In the genomic region with DNA sequence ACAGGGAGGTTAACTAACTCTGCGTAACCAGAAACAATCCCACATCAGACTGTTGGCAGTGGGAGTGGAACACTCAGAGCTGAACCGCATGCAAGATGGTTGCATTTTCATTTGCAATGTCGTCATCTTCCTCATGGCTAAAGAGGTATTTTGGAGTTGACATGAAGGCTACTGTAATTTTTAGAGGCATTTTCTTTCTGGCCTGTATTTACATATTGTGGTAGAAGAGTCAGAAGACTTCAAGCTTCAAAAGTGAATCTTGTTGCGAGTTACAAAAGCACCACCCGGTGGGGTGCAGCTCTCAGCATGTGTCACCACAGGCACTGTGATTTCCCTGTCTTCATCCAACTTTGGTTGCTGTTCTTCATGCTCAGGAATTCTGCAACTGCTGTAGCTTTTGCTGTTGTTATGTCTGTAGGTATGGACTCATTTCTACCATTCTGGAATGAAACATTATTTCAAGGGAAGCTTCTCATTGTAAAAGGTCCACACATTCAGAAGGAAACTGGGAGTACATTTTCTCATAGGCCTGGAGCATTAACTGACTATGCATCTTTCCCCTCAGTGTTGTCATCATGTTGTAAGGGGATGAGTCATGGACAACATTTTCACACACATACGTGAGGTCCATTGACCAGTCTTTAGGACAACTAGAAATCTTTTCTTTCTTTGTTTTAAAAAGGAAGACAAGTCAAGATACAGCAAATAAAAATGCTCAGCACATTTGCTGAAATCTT, we compare ENCODE assay signal across 10 cellular contexts. TPM values are rescaled to one million over a fixed set of nuclear protein-coding genes. Genes with fewer than 3 reads are reported as not detected.
A peak's percentile ranks its signal among the peaks of the same experiment; 100 is the strongest.
DNase-seq lines count a peak whose midpoint lies in the region; ATAC-seq and TF ChIP-seq lines count a peak whose summit lies in the region.
"Had no signal": no experiment of that assay in that cellular context is flagged by ENCODE, and none has a peak within 500 bp of the region (broad histone marks: within the 10 kb centered on the region; RNA-seq: fewer than 3 reads in every experiment).

No MANE protein-coding gene starts in this region.

- peak; percentile 91 for DNase-seq in astrocyte of the spinal cord (ENCODE audit: low read depth, low spot score)
- peak; percentile 36 for DNase-seq in renal cortical epithelial cell (ENCODE audit: low read depth)
- DNase-seq in ascending aorta (ENCODE audit: low spot score in 2 of 2), result no peak
- DNase-seq in activated T-helper 1 cell treated with anti-CD3 and anti-CD28 coated beads, Interleukin-12 subunit alpha, Interleukin-12 subunit beta, Interleukin-2, Interleukin-4 antibody, amounts not matched to agents 30 ng/mL and 10 ng/mL and 1 ng/mL, durations not matched to agents 14 hours and 24 hours and 36 hours (ENCODE audit: low spot score), result no peak
- DNase-seq: activated T-cell treated with anti-CD3 and anti-CD28 coated beads, Interleukin-2, amount 50 U/mL, for 72 hours; GF-D8; NCI-H82 had no signal

- H3K4me1 ChIP-seq in ascending aorta, result no peaks in the 10 kb centered on the region

- no peaks in the 10 kb centered on the region for H3K36me3 Mint-ChIP-seq in activated T-helper 1 cell treated with anti-CD3 and anti-CD28 coated beads, Interleukin-12 subunit alpha, Interleukin-12 subunit beta, Interleukin-2, Interleukin-4 antibody, amounts not matched to agents 30 ng/mL and 10 ng/mL and 1 ng/mL, durations not matched to agents 14 hours and 24 hours and 36 hours (ENCODE audit: low read depth)

- no peaks in the 10 kb centered on the region for H3K9me3 ChIP-seq in ascending aorta

- no peak overlapping the region for H3K4me3 ChIP-seq in astrocyte of the spinal cord (ENCODE audit: low read depth, low read length)
- H3K4me3 ChIP-seq in ascending aorta, result no peak overlapping the region

- H3K4me1 Mint-ChIP-seq in activated T-helper 1 cell treated with anti-CD3 and anti-CD28 coated beads, Interleukin-12 subunit alpha, Interleukin-12 subunit beta, Interleukin-2, Interleukin-4 antibody, amounts not matched to agents 30 ng/mL and 10 ng/mL and 1 ng/mL, durations not matched to agents 14 hours and 24 hours and 36 hours (ENCODE audit: low read depth), result no peaks in the 10 kb centered on the region

- H3K27ac Mint-ChIP-seq in activated T-helper 1 cell treated with anti-CD3 and anti-CD28 coated beads, Interleukin-12 subunit alpha, Interleukin-12 subunit beta, Interleukin-2, Interleukin-4 antibody, amounts not matched to agents 30 ng/mL and 10 ng/mL and 1 ng/mL, durations not matched to agents 14 hours and 24 hours and 36 hours, result no peak overlapping the region
- H3K27ac Mint-ChIP-seq: activated T-cell treated with anti-CD3 and anti-CD28 coated beads, Interleukin-2, amount 50 U/mL, for 72 hours had no signal

- intact Hi-C loops in ascending aorta (cut with DNase I), result no loop called here
- intact Hi-C loops in activated T-helper 1 cell treated with anti-CD3 and anti-CD28 coated beads, Interleukin-12 subunit alpha, Interleukin-12 subunit beta, Interleukin-2, Interleukin-4 antibody, amounts not matched to agents 30 ng/mL and 10 ng/mL and 1 ng/mL, durations not matched to agents 14 hours and 24 hours and 36 hours (cut with micrococcal nuclease), result no loop called here

- no peak for TF ChIP-seq CTCF in astrocyte of the spinal cord (IDR thresholded peaks at IDR 0.05; ENCODE audit: low read depth, low read length)
- TF ChIP-seq CTCF in ascending aorta (IDR thresholded peaks at IDR 0.05), result no peak

- H3K27me3 Mint-ChIP-seq in activated T-helper 1 cell treated with anti-CD3 and anti-CD28 coated beads, Interleukin-12 subunit alpha, Interleukin-12 subunit beta, Interleukin-2, Interleukin-4 antibody, amounts not matched to agents 30 ng/mL and 10 ng/mL and 1 ng/mL, durations not matched to agents 14 hours and 24 hours and 36 hours (ENCODE audit: insufficient read depth), result peaks cover 3% of the 10 kb centered on the region

- in situ Hi-C loops in astrocyte of the spinal cord (cut with HindIII; ENCODE audit: low sequenced_read_pairs), result no loop called here

- H3K9me3 Mint-ChIP-seq in activated T-helper 1 cell treated with anti-CD3 and anti-CD28 coated beads, Interleukin-12 subunit alpha, Interleukin-12 subunit beta, Interleukin-2, Interleukin-4 antibody, amounts not matched to agents 30 ng/mL and 10 ng/mL and 1 ng/mL, durations not matched to agents 14 hours and 24 hours and 36 hours, result no peaks in the 10 kb centered on the region

- ATAC-seq in GM19395 (IDR thresholded peaks at IDR 0.05; ENCODE audit: unreplicated experiment), result peak; percentile 54
- ATAC-seq in HG03565 (IDR thresholded peaks at IDR 0.05; ENCODE audit: unreplicated experiment), result peak; percentile 58
- no peak for ATAC-seq in GM19397 (IDR thresholded peaks at IDR 0.05; ENCODE audit: unreplicated experiment)

- H3K27me3 ChIP-seq in ascending aorta, result no peaks in the 10 kb centered on the region

- H3K27ac ChIP-seq in ascending aorta, result no peak overlapping the region

- no peak overlapping the region for H3K4me3 Mint-ChIP-seq in activated T-helper 1 cell treated with anti-CD3 and anti-CD28 coated beads, Interleukin-12 subunit alpha, Interleukin-12 subunit beta, Interleukin-2, Interleukin-4 antibody, amounts not matched to agents 30 ng/mL and 10 ng/mL and 1 ng/mL, durations not matched to agents 14 hours and 24 hours and 36 hours
- H3K4me3 Mint-ChIP-seq: activated T-cell treated with anti-CD3 and anti-CD28 coated beads, Interleukin-2, amount 50 U/mL, for 72 hours had no signal

- H3K36me3 ChIP-seq in ascending aorta, result no peaks in the 10 kb centered on the region

RNA-seq across cellular contexts. Expression of gene GDNF, which starts 35.4 kb away (rescaled TPM):
- total RNA-seq in renal cortical epithelial cell, result 0.52 and 0.60 TPM in 2 replicates
- not detected for total RNA-seq in ascending aorta
- total RNA-seq in activated T-helper 1 cell treated with anti-CD3 and anti-CD28 coated beads, Interleukin-12 subunit alpha, Interleukin-12 subunit beta, Interleukin-2, Interleukin-4 antibody, amounts not matched to agents 30 ng/mL and 10 ng/mL and 1 ng/mL, durations not matched to agents 14 hours and 24 hours and 36 hours, result 0.36 and 0.44 TPM in 2 replicates
- total RNA-seq: activated T-cell treated with anti-CD3 and anti-CD28 coated beads, Interleukin-2, amount 50 U/mL, for 72 hours had no signal

Comparison
In these comparisons a context has a peak if more than half of its experiments do, and no peak if none do; other contexts are left out.
1. DNase-seq: peak in astrocyte of the spinal cord (single experiment) and renal cortical epithelial cell (single experiment); none in ascending aorta (0 of 2) and activated T-helper 1 cell treated with anti-CD3 and anti-CD28 coated beads, Interleukin-12 subunit alpha, Interleukin-12 subunit beta, Interleukin-2, Interleukin-4 antibody, amounts not matched to agents 30 ng/mL and 10 ng/mL and 1 ng/mL, durations not matched to agents 14 hours and 24 hours and 36 hours (single experiment).